ENCODE assay signal across 1 cellular context in genomic region chr12:56941299-56942017, GRCh38.
TF ChIP-seq lines count a peak whose summit lies in the region.

No MANE protein-coding gene starts in this region.

TF ChIP-seq in HepG2, 621 proteins besides CTCF, POLR2A, EP300 and RAD21 (continued from another document and continues in another):
- TF ChIP-seq KLF12 (CRISPR knock-in tag; IDR thresholded peaks at IDR 0.05; ENCODE audit: borderline replicate concordance), result no peak
- TF ChIP-seq HIC2 (CRISPR knock-in tag; IDR thresholded peaks at IDR 0.05; ENCODE audit: low read depth), result peak; percentile 85
- no peak for TF ChIP-seq ZNF383 (CRISPR knock-in tag; IDR thresholded peaks at IDR 0.05; ENCODE audit: borderline replicate concordance)
- TF ChIP-seq ZFP1 (CRISPR knock-in tag; IDR thresholded peaks at IDR 0.05), result peak; percentile 81
- TF ChIP-seq ZNF431 (CRISPR knock-in tag; IDR thresholded peaks at IDR 0.05; ENCODE audit: borderline replicate concordance, low read depth), result peak; percentile 86; the same call in 1 of the 2 replicates
- TF ChIP-seq GTF3A (CRISPR knock-in tag; conservative IDR thresholded peaks at IDR 0.05), result no peak
- TF ChIP-seq SIX4 (CRISPR knock-in tag; IDR thresholded peaks at IDR 0.05), result no peak
- TF ChIP-seq PCBP2 (optimal IDR thresholded peaks at IDR 0.05; ENCODE audit: low read depth, low read length, poor library complexity, severe bottlenecking), result no peak
- TF ChIP-seq SPEN (CRISPR knock-in tag; IDR thresholded peaks at IDR 0.05; ENCODE audit: low read depth), result no peak; the same call in 1 of the 2 replicates
- peak; percentile 39; the same call in 1 of the 2 replicates for TF ChIP-seq PHF8 (CRISPR knock-in tag; IDR thresholded peaks at IDR 0.05)
- TF ChIP-seq IKZF1 (IDR thresholded peaks at IDR 0.05), result no peak
- peak; percentile 50; the same call in 1 of the 2 replicates for TF ChIP-seq KDM4B (CRISPR knock-in tag; IDR thresholded peaks at IDR 0.05)
- TF ChIP-seq REL (CRISPR knock-in tag; conservative IDR thresholded peaks at IDR 0.05), result no peak
- no peak for TF ChIP-seq AKAP8 (CRISPR knock-in tag; IDR thresholded peaks at IDR 0.05)
- TF ChIP-seq PAWR (CRISPR knock-in tag; IDR thresholded peaks at IDR 0.05; ENCODE audit: borderline replicate concordance), result no peak
- peak; percentile 71; the same call in 1 of the 2 replicates for TF ChIP-seq MAZ (IDR thresholded peaks at IDR 0.05; ENCODE audit: borderline replicate concordance, low read depth, low read length)
- TF ChIP-seq MAZ (CRISPR knock-in tag; IDR thresholded peaks at IDR 0.05; ENCODE audit: low read depth), result peak; percentile 76
- TF ChIP-seq SOX13 (IDR thresholded peaks at IDR 0.05), result peak; percentile 75; the same call in 1 of the 2 replicates
- peak in 1 of 2 experiments; percentile 89; a peak in 2 of 4 replicates for TF ChIP-seq SOX13 (CRISPR knock-in tag; conservative IDR thresholded peaks at IDR 0.05 in 1 of 2, IDR thresholded peaks at IDR 0.05 in 1 of 2)
- no peak for TF ChIP-seq BORCS8-MEF2B (CRISPR knock-in tag; IDR thresholded peaks at IDR 0.05)
- no peak for TF ChIP-seq ZSCAN30 (CRISPR knock-in tag; IDR thresholded peaks at IDR 0.05)
- no peak for TF ChIP-seq ZNF432 (CRISPR knock-in tag; IDR thresholded peaks at IDR 0.05; ENCODE audit: borderline replicate concordance)
- no peak for TF ChIP-seq ZBTB2 (CRISPR knock-in tag; IDR thresholded peaks at IDR 0.05; ENCODE audit: low read depth)
- TF ChIP-seq ARHGAP35 (CRISPR knock-in tag; IDR thresholded peaks at IDR 0.05; ENCODE audit: borderline replicate concordance), result no peak
- TF ChIP-seq SNAI1 (CRISPR knock-in tag; IDR thresholded peaks at IDR 0.05; ENCODE audit: borderline replicate concordance), result no peak
- no peak for TF ChIP-seq ZBTB46 (CRISPR knock-in tag; IDR thresholded peaks at IDR 0.05; ENCODE audit: borderline replicate concordance)
- TF ChIP-seq ZBTB42 (CRISPR knock-in tag; IDR thresholded peaks at IDR 0.05), result peak; percentile 74; the same call in 1 of the 2 replicates
- TF ChIP-seq TFE3 (CRISPR knock-in tag; IDR thresholded peaks at IDR 0.05), result peak; percentile 21; the same call in 1 of the 2 replicates
- no peak for TF ChIP-seq NBN (conservative IDR thresholded peaks at IDR 0.05)
- no peak for TF ChIP-seq ZNF530 (CRISPR knock-in tag; IDR thresholded peaks at IDR 0.05; ENCODE audit: low read depth)
- no peak for TF ChIP-seq GLMP (CRISPR knock-in tag; IDR thresholded peaks at IDR 0.05; ENCODE audit: borderline replicate concordance)
- peak; percentile 64 for TF ChIP-seq HBP1 (CRISPR knock-in tag; IDR thresholded peaks at IDR 0.05; ENCODE audit: low read depth)
- TF ChIP-seq ZNF792 (CRISPR knock-in tag; IDR thresholded peaks at IDR 0.05), result peak; percentile 88; the same call in 1 of the 2 replicates
- peak; percentile 85 for TF ChIP-seq RARA (CRISPR knock-in tag; IDR thresholded peaks at IDR 0.05)
- no peak for TF ChIP-seq ZNF367 (CRISPR knock-in tag; IDR thresholded peaks at IDR 0.05; ENCODE audit: borderline replicate concordance)
- TF ChIP-seq MTA3 (CRISPR knock-in tag; IDR thresholded peaks at IDR 0.05), result no peak
- no peak for TF ChIP-seq REXO4 (CRISPR knock-in tag; IDR thresholded peaks at IDR 0.05; ENCODE audit: borderline replicate concordance)
- no peak for TF ChIP-seq PHF20 (CRISPR knock-in tag; IDR thresholded peaks at IDR 0.05)
- TF ChIP-seq ZNF652 (CRISPR knock-in tag; IDR thresholded peaks at IDR 0.05; ENCODE audit: borderline replicate concordance, low read depth), result peak; percentile 55; the same call in 1 of the 2 replicates
- no peak for TF ChIP-seq ZXDC (CRISPR knock-in tag; IDR thresholded peaks at IDR 0.05)
- TF ChIP-seq KMT2B (CRISPR knock-in tag; IDR thresholded peaks at IDR 0.05), result peak; percentile 53; the same call in 1 of the 2 replicates
- TF ChIP-seq MAFF (IDR thresholded peaks at IDR 0.05; ENCODE audit: low read depth, low read length), result peak; percentile 81
- no peak for TF ChIP-seq SNAPC5 (CRISPR knock-in tag; IDR thresholded peaks at IDR 0.05; ENCODE audit: borderline replicate concordance)
- peak; percentile 75 for TF ChIP-seq BCL6 (CRISPR knock-in tag; IDR thresholded peaks at IDR 0.05)
- no peak for TF ChIP-seq POLR2AphosphoS2 (IDR thresholded peaks at IDR 0.05; ENCODE audit: low read depth, low read length)
- peak; percentile 67; the same call in 1 of the 2 replicates for TF ChIP-seq ZNF317 (CRISPR knock-in tag; IDR thresholded peaks at IDR 0.05)
- TF ChIP-seq MEIS2 (CRISPR knock-in tag; IDR thresholded peaks at IDR 0.05), result peak; percentile 76; the same call in 1 of the 2 replicates
- no peak for TF ChIP-seq AKNA (CRISPR knock-in tag; IDR thresholded peaks at IDR 0.05; ENCODE audit: borderline replicate concordance)
